ENCODE assay signal across 8 cellular contexts in genomic region chr20:36462440-36463211, GRCh38.
DNase-seq lines count a peak whose midpoint lies in the region; ATAC-seq and TF ChIP-seq lines count a peak whose summit lies in the region.

No MANE protein-coding gene starts in this region.

- H3K27me3 Mint-ChIP-seq in WTC11 (ENCODE audit: low read depth), result no peaks in the 10 kb centered on the region; the same call in 1 of the 2 replicates

- POLR2A ChIA-PET in AG04449 (lab: Yijun Ruan, JAX) (interaction anchor here (0.5 to 2.4 kb wide), 5 partner anchors 74 to 91 kb away, joined by 3 to 9 read pairs (median 3); partner anchors contain the start of gene MYL9), WTC11 (lab: Charles Lee) (interaction anchor here (1.1 kb wide), 1 partner anchor 78 kb away, joined by 3 read pairs; no protein-coding TSS in a partner anchor)

- TF ChIP-seq CTCF in AG04449 (IDR thresholded peaks at IDR 0.05; ENCODE audit: insufficient read depth, low read length, missing control alignments) (no peak), WTC11 (IDR thresholded peaks at IDR 0.05) (no peak), foreskin keratinocyte (conservative IDR thresholded peaks at IDR 0.05) (no peak), neutrophil (IDR thresholded peaks at IDR 0.05) (no peak)

- H3K27ac Mint-ChIP-seq in WTC11, result peak overlapping the region; percentile 41; the same call in 1 of the 2 replicates

- H3K27me3 ChIP-seq in HAP-1 (ENCODE audit: low read depth), result no peaks in the 10 kb centered on the region
- H3K27me3 ChIP-seq in foreskin keratinocyte, result no peaks in the 10 kb centered on the region
- H3K27me3 ChIP-seq in neutrophil, result peaks cover 13% of the 10 kb centered on the region

- peak overlapping the region; percentile 90 for H3K4me3 Mint-ChIP-seq in WTC11

- peak; percentile 2; the same call in 1 of the 2 replicates for ATAC-seq in WTC11
- no peak for ATAC-seq in foreskin keratinocyte
- ATAC-seq in HG03097 (IDR thresholded peaks at IDR 0.05; ENCODE audit: low FRiP score, unreplicated experiment), result no peak
- no peak for ATAC-seq in HG02870 (IDR thresholded peaks at IDR 0.05; ENCODE audit: unreplicated experiment)

- in situ Hi-C loops in HAP-1 (cut with MboI; ENCODE audit: low sequenced_read_pairs), result no loop called here

- H3K4me1 ChIP-seq in HAP-1 (peaks cover 23% of the 10 kb centered on the region), foreskin keratinocyte (peaks cover 26% of the 10 kb centered on the region), neutrophil (ENCODE audit: control insufficient read depth in 1 of 2, insufficient read depth in 1 of 2, low read depth in 1 of 2, low read length in 1 of 2) (peaks cover 21 to 31% of the 10 kb centered on the region in 2 experiments)

- H3K4me1 Mint-ChIP-seq in WTC11, result peaks cover 53% of the 10 kb centered on the region

- H3K27ac ChIP-seq in foreskin keratinocyte, result peak overlapping the region; percentile 67
- peak overlapping the region; percentile 35 for H3K27ac ChIP-seq in neutrophil

- H3K36me3 ChIP-seq in HAP-1 (replicated peaks), result no peaks in the 10 kb centered on the region
- no peaks in the 10 kb centered on the region for H3K36me3 ChIP-seq in neutrophil

- H3K36me3 Mint-ChIP-seq in WTC11, result no peaks in the 10 kb centered on the region

- no peaks in the 10 kb centered on the region for H3K9me3 Mint-ChIP-seq in WTC11

- CTCF ChIA-PET in AG04449 (lab: Yijun Ruan, JAX), result interaction anchor here (1.7 to 2.2 kb wide), 2 partner anchors 79 to 80 kb away, joined by 5 to 7 read pairs; partner anchors contain the start of gene MYL9
- CTCF ChIA-PET in WTC11 (lab: Charles Lee), result interaction anchor here (1.0 to 1.3 kb wide), 3 partner anchors 30 to 150 kb away, joined by 3 to 4 read pairs (median 3); partner anchors contain the start of gene RAB5IF

- TF ChIP-seq POLR2A in erythroblast (IDR thresholded peaks at IDR 0.05; ENCODE audit: low read length), result no peak

- H3K4me3 ChIP-seq in AG04449 (ENCODE audit: low read depth, low read length), result peak overlapping the region; percentile 88
- H3K4me3 ChIP-seq in HAP-1, result peak overlapping the region; percentile 50
- H3K4me3 ChIP-seq in neutrophil (ENCODE audit: low read depth in 1 of 2, low read length in 1 of 2), result peak overlapping the region; percentile 64 to 77

- DNase-seq in AG04449 (ENCODE audit: low read depth, low spot score) (no peak), HAP-1 (ENCODE audit: low spot score in 2 of 2) (peak in 1 of 2 experiments; percentile 23), WTC11 (ENCODE audit: low spot score) (no peak), foreskin keratinocyte (no peak), erythroblast (lab: John Stamatoyannopoulos, UW) (no peak)

- H3K9me3 ChIP-seq in HAP-1 (no peaks in the 10 kb centered on the region), neutrophil (no peaks in the 10 kb centered on the region)

TF ChIP-seq in WTC11, 78 proteins besides CTCF, POLR2A, EP300 and RAD21:
- TF ChIP-seq, protein P1, sequence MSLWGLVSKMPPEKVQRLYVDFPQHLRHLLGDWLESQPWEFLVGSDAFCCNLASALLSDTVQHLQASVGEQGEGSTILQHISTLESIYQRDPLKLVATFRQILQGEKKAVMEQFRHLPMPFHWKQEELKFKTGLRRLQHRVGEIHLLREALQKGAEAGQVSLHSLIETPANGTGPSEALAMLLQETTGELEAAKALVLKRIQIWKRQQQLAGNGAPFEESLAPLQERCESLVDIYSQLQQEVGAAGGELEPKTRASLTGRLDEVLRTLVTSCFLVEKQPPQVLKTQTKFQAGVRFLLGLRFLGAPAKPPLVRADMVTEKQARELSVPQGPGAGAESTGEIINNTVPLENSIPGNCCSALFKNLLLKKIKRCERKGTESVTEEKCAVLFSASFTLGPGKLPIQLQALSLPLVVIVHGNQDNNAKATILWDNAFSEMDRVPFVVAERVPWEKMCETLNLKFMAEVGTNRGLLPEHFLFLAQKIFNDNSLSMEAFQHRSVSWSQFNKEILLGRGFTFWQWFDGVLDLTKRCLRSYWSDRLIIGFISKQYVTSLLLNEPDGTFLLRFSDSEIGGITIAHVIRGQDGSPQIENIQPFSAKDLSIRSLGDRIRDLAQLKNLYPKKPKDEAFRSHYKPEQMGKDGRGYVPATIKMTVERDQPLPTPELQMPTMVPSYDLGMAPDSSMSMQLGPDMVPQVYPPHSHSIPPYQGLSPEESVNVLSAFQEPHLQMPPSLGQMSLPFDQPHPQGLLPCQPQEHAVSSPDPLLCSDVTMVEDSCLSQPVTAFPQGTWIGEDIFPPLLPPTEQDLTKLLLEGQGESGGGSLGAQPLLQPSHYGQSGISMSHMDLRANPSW (CRISPR knock-in tag; conservative IDR thresholded peaks at IDR 0.05; ENCODE audit: low read depth), result no peak
- TF ChIP-seq FOXP1 (CRISPR knock-in tag; IDR thresholded peaks at IDR 0.05; ENCODE audit: borderline replicate concordance), result 0 out of 2 replicates have a peak, but pooled peaks have one; percentile 34
